In the genomic region with DNA sequence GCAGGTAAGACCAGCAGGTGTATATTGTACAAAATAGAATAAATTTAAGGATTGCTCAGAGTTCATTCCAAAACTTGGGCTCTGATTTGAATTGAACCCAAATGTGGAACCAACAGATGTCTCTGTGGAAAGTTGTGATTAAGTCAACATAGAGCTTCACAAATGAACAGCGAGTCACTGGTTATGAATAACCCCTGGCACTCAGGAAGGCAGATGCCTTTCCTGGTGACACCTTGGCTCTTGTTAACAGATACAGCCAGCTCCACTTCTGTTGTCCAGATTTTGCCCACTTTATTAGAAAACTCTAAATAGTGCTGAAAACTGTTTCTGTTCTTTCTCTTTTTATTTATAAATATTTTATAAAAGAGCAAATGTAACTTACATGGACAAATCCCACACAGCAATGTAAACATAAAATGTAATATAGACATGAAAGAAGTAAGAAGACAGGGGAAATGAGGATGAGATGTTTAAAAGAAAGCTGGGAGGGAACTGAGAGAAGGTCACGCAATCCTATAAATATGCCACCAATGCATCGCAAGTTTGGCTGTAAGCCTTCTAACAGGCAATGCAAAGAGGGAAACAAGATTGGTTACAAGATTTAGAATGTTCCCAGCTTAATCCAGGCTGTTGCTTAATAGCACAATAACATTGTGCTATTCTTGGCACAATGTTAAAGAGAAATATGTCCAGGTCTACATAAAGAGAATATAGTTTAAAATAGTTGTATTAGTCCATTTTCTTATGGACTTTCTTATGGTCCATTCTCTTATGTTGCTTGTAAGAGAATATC, we compare ENCODE assay signal across 24 cellular contexts.
"Had no signal": no experiment of that assay in that cellular context is flagged by ENCODE, and none has a peak within 500 bp of the region (broad histone marks: within the 10 kb centered on the region; RNA-seq: fewer than 3 reads in every experiment).

No MANE protein-coding gene starts in this region.

- DNase-seq: cerebellar nuclear complex; cortex of kidney; effector memory CD8-positive, alpha-beta T cell; erythroblast; esophagus squamous epithelium; head of caudate nucleus; kidney; left cardiac atrium; left lung; naive thymus-derived CD8-positive, alpha-beta T cell; nephron progenitor cell; nucleus accumbens; right cardiac atrium; stimulated activated CD4-positive, alpha-beta T cell treated with anti-CD3 and anti-CD28 coated beads, Interleukin-2, amount 100 ng/mL, for 24 hours; stimulated activated naive B cell treated with anti-CD40 and anti-IgM and Interleukin-4, amounts not matched to agents 10 μg/mL and 1 μg/mL and 100 μg/mL, for 72 hours; upper lobe of right lung; uterus had no signal

- H3K27me3 Mint-ChIP-seq: effector memory CD8-positive, alpha-beta T cell; naive thymus-derived CD8-positive, alpha-beta T cell; stimulated activated naive B cell treated with anti-CD40 and anti-IgM and Interleukin-4, amounts not matched to agents 10 μg/mL and 1 μg/mL and 100 μg/mL, for 72 hours; stimulated activated naive CD8-positive, alpha-beta T cell treated with anti-CD3 and anti-CD28 coated beads, Interleukin-15, Interleukin-2, amounts not matched to agents 100 ng/mL and 50 ng/mL, for 24 hours had no signal

- H3K9me3 ChIP-seq: esophagus squamous epithelium, prostate gland, thoracic aorta, tibial nerve, upper lobe of right lung, uterus had no signal

- H3K4me3 ChIP-seq: esophagus squamous epithelium, left lung, prostate gland, smooth muscle cell, thoracic aorta, tibial nerve, upper lobe of right lung, uterus had no signal

- H3K4me3 Mint-ChIP-seq: effector memory CD8-positive, alpha-beta T cell; naive thymus-derived CD8-positive, alpha-beta T cell; nephron progenitor cell; stimulated activated naive B cell treated with anti-CD40 and anti-IgM and Interleukin-4, amounts not matched to agents 10 μg/mL and 1 μg/mL and 100 μg/mL, for 72 hours; stimulated activated naive CD8-positive, alpha-beta T cell treated with anti-CD3 and anti-CD28 coated beads, Interleukin-15, Interleukin-2, amounts not matched to agents 100 ng/mL and 50 ng/mL, for 24 hours had no signal

- H3K4me1 ChIP-seq: esophagus squamous epithelium, left lung, prostate gland, tibial nerve, upper lobe of right lung, uterus had no signal

- H3K27ac Mint-ChIP-seq: effector memory CD8-positive, alpha-beta T cell; naive thymus-derived CD8-positive, alpha-beta T cell; nephron progenitor cell; stimulated activated naive B cell treated with anti-CD40 and anti-IgM and Interleukin-4, amounts not matched to agents 10 μg/mL and 1 μg/mL and 100 μg/mL, for 72 hours; stimulated activated naive CD8-positive, alpha-beta T cell treated with anti-CD3 and anti-CD28 coated beads, Interleukin-15, Interleukin-2, amounts not matched to agents 100 ng/mL and 50 ng/mL, for 24 hours had no signal

- FAIRE-seq: endometrium, frontal cortex, kidney had no signal

- H3K4me2 ChIP-seq: smooth muscle cell had no signal

- H3K36me3 ChIP-seq: esophagus squamous epithelium, left lung, prostate gland, thoracic aorta, tibial nerve, upper lobe of right lung, uterus had no signal

- H3K27me3 ChIP-seq: esophagus squamous epithelium, left lung, tibial nerve, upper lobe of right lung, uterus had no signal

- H3K4me1 Mint-ChIP-seq: naive thymus-derived CD8-positive, alpha-beta T cell; nephron progenitor cell; stimulated activated naive B cell treated with anti-CD40 and anti-IgM and Interleukin-4, amounts not matched to agents 10 μg/mL and 1 μg/mL and 100 μg/mL, for 72 hours had no signal

- H3K36me3 Mint-ChIP-seq: stimulated activated naive B cell treated with anti-CD40 and anti-IgM and Interleukin-4, amounts not matched to agents 10 μg/mL and 1 μg/mL and 100 μg/mL, for 72 hours had no signal

- H3K27ac ChIP-seq: esophagus squamous epithelium, left lung, prostate gland, thoracic aorta, tibial nerve, upper lobe of right lung, uterus had no signal
